In the genomic region with DNA sequence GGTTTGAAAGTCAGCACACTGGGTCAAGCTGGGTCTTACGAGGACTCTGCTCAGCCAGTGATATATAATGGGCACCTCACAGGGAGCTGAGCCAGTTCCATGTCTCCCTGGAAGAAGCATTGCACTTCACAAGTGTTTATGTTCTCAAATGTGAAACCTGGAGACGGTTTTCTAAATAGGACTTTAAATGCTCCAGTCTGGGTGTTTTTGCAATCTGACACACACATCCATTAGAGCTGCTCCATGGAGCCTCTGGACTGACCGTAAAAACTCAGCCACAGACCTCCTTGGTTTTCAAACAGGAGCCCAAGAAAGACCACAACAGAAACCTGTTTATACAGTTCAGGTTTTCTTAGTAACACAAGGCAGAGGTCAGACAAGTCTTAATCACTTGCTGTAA, we compare ENCODE assay signal across 25 cellular contexts.
A peak's percentile ranks its signal among the peaks of the same experiment; 100 is the strongest.
DNase-seq lines count a peak whose midpoint lies in the region; ATAC-seq and TF ChIP-seq lines count a peak whose summit lies in the region.
"Had no signal": no experiment of that assay in that cellular context is flagged by ENCODE, and none has a peak within 500 bp of the region (broad histone marks: within the 10 kb centered on the region; RNA-seq: fewer than 3 reads in every experiment).

No MANE protein-coding gene starts in this region.

- H3K4me2 ChIP-seq in Karpas-422 (ENCODE audit: low read depth, low read length, poor library complexity, severe bottlenecking) (peak overlapping the region; percentile 33), mesenchymal stem cell (ENCODE audit: low read length, poor library complexity, severe bottlenecking) (no peak overlapping the region), smooth muscle cell (peak overlapping the region; percentile 17)

- no peak overlapping the region for H2AK5ac ChIP-seq in mesenchymal stem cell (ENCODE audit: low read length, severe bottlenecking)

- H2BK120ac ChIP-seq in mesenchymal stem cell (ENCODE audit: low read depth, low read length), result no peak overlapping the region

- DNase-seq in Karpas-422, result no peak
- DNase-seq in astrocyte of the hippocampus (ENCODE audit: low read depth, low spot score), result peak; percentile 44
- peak; percentile 50 for DNase-seq in mesenchymal stem cell
- DNase-seq in smooth muscle cell (lab: John Stamatoyannopoulos, UW; ENCODE audit: unreplicated experiment), result no peak
- DNase-seq in superior temporal gyrus (ENCODE audit: extremely low spot score), result no peak
- DNase-seq in Peyer's patch, result no peak
- DNase-seq: C1 segment of cervical spinal cord; Caco-2; CD4-positive, alpha-beta memory T cell; H9; MG63; NCI-H1105 treated with DMSO at 0.1 percent for 48 hours; NCI-H146; NCI-H1930; NCI-H2107; NCI-H524; NCI-H774; PC-3; Right ventricle myocardium superior; RPMI8226 had no signal

- H3K4me3 ChIP-seq in Karpas-422 (ENCODE audit: low read length) (no peak overlapping the region), mesenchymal stem cell (ENCODE audit: insufficient read depth in 1 of 2, low read depth in 1 of 2, low read length in 2 of 2) (no peak overlapping the region), smooth muscle cell (no peak overlapping the region), Peyer's patch (no peak overlapping the region)
- H3K4me3 ChIP-seq: K562, MG63, SJSA1 had no signal

- H3K4ac ChIP-seq in mesenchymal stem cell (ENCODE audit: low read depth in 1 of 2, low read length in 2 of 2), result no peak overlapping the region

- ATAC-seq in GM21447 (IDR thresholded peaks at IDR 0.05; ENCODE audit: unreplicated experiment), result no peak
- no peak for ATAC-seq in HG02763 (IDR thresholded peaks at IDR 0.05; ENCODE audit: unreplicated experiment)
- ATAC-seq: HepG2, K562, PC-3 had no signal

- H2BK5ac ChIP-seq in mesenchymal stem cell (ENCODE audit: low read depth, low read length, poor library complexity, severe bottlenecking), result no peak overlapping the region

- WGBS in mesenchymal stem cell, result 44% methylated on average over 3 of the region's 3 CpGs
- 65% methylated on average over 3 of the region's 3 CpGs for WGBS in smooth muscle cell (ENCODE audit: low lambda C conversion rate)

- H2BK12ac ChIP-seq in mesenchymal stem cell (ENCODE audit: low read length in 2 of 2), result no peak overlapping the region

- H3K9me3 ChIP-seq in Karpas-422 (ENCODE audit: low read length) (no peaks in the 10 kb centered on the region), mesenchymal stem cell (ENCODE audit: control insufficient read depth, low read length) (peaks cover 4% of the 10 kb centered on the region), smooth muscle cell (replicated peaks; ENCODE audit: low read depth) (no peaks in the 10 kb centered on the region), Peyer's patch (no peaks in the 10 kb centered on the region)
- H3K9me3 ChIP-seq: Caco-2, MG63, SJSA1 had no signal

- H3F3A ChIP-seq in smooth muscle cell (ENCODE audit: low read depth), result no peaks in the 10 kb centered on the region

- H3K9ac ChIP-seq in Karpas-422 (ENCODE audit: low read length), result no peak overlapping the region
- no peak overlapping the region for H3K9ac ChIP-seq in mesenchymal stem cell (ENCODE audit: low read length)
- H3K9ac ChIP-seq in smooth muscle cell (ENCODE audit: low read depth), result no peak overlapping the region

- no peaks in the 10 kb centered on the region for H3K79me1 ChIP-seq in mesenchymal stem cell (replicated peaks; ENCODE audit: low read length, poor library complexity, severe bottlenecking)

- H3K27ac ChIP-seq in Karpas-422 (ENCODE audit: low read length), result no peak overlapping the region
- no peak overlapping the region for H3K27ac ChIP-seq in mesenchymal stem cell (ENCODE audit: low read length, poor library complexity, severe bottlenecking)
- no peak overlapping the region for H3K27ac ChIP-seq in smooth muscle cell (ENCODE audit: low read depth)
- H3K27ac ChIP-seq in Peyer's patch, result peak overlapping the region in 1 of 4 donors; percentile 42
- H3K27ac ChIP-seq: SJSA1 had no signal

- no peak overlapping the region for H4K8ac ChIP-seq in mesenchymal stem cell (ENCODE audit: low read length)

- H3K79me2 ChIP-seq in Karpas-422 (ENCODE audit: low read length), result no peaks in the 10 kb centered on the region
- no peaks in the 10 kb centered on the region for H3K79me2 ChIP-seq in smooth muscle cell (ENCODE audit: low read depth)

- H3K27me3 ChIP-seq in Karpas-422 (ENCODE audit: low read length) (peaks cover 2% of the 10 kb centered on the region; the same call in 1 of the 2 replicates), mesenchymal stem cell (ENCODE audit: control insufficient read depth in 1 of 2, insufficient read depth in 1 of 2, low read length in 2 of 2) (no peaks in the 10 kb centered on the region), smooth muscle cell (ENCODE audit: low read depth) (no peaks in the 10 kb centered on the region), Peyer's patch (no peaks in the 10 kb centered on the region)
- H3K27me3 ChIP-seq: MG63, SJSA1 had no signal

- TF ChIP-seq POLR2A in Peyer's patch (IDR thresholded peaks at IDR 0.05), result no peak

- no peaks in the 10 kb centered on the region for H3K36me3 ChIP-seq in Karpas-422 (ENCODE audit: insufficient read depth, low read length)
- no peaks in the 10 kb centered on the region for H3K36me3 ChIP-seq in mesenchymal stem cell (ENCODE audit: control insufficient read depth in 1 of 2, insufficient read depth in 2 of 2, low read depth in 1 of 2, low read length in 2 of 2)
- H3K36me3 ChIP-seq in smooth muscle cell (ENCODE audit: low read depth), result no peaks in the 10 kb centered on the region
- no peaks in the 10 kb centered on the region for H3K36me3 ChIP-seq in Peyer's patch
- H3K36me3 ChIP-seq: MG63, SJSA1 had no signal

- H4K91ac ChIP-seq in mesenchymal stem cell (ENCODE audit: low read length), result no peak overlapping the region

- H4K20me1 ChIP-seq in Karpas-422 (ENCODE audit: insufficient read depth, low read depth, low read length) (no peaks in the 10 kb centered on the region), smooth muscle cell (ENCODE audit: low read depth) (no peaks in the 10 kb centered on the region)

- no peak overlapping the region for H3K14ac ChIP-seq in mesenchymal stem cell (ENCODE audit: low read length in 2 of 2)

- H3K9me2 ChIP-seq in Karpas-422 (replicated peaks; ENCODE audit: insufficient read depth, low read length), result no peaks in the 10 kb centered on the region

- H3K18ac ChIP-seq in mesenchymal stem cell (ENCODE audit: low read depth in 1 of 2, low read length in 2 of 2), result no peak overlapping the region

- no peak for TF ChIP-seq CTCF in smooth muscle cell (IDR thresholded peaks at IDR 0.05; ENCODE audit: borderline replicate concordance, insufficient read depth, poor library complexity, severe bottlenecking)
- no peak for TF ChIP-seq CTCF in Peyer's patch (IDR thresholded peaks at IDR 0.05)

- peaks cover 17% of the 10 kb centered on the region for H3K4me1 ChIP-seq in Karpas-422 (ENCODE audit: low read length)
- H3K4me1 ChIP-seq in mesenchymal stem cell (ENCODE audit: control insufficient read depth, insufficient read depth, low read depth, low read length), result no peaks in the 10 kb centered on the region
- no peaks in the 10 kb centered on the region for H3K4me1 ChIP-seq in smooth muscle cell (ENCODE audit: low read depth)
- no peaks in the 10 kb centered on the region for H3K4me1 ChIP-seq in Peyer's patch
- H3K4me1 ChIP-seq: Caco-2, SJSA1 had no signal

- H2AFZ ChIP-seq in Karpas-422 (ENCODE audit: low read length) (peak overlapping the region; percentile 28), mesenchymal stem cell (ENCODE audit: low read depth, low read length) (no peak overlapping the region), smooth muscle cell (ENCODE audit: low read depth) (no peak overlapping the region)

- no peak overlapping the region for H2BK15ac ChIP-seq in mesenchymal stem cell (ENCODE audit: low read depth, poor library complexity, severe bottlenecking)

- no peak overlapping the region for H3K23ac ChIP-seq in mesenchymal stem cell (ENCODE audit: low read length in 2 of 2)

Comparison
In these comparisons a context has a peak if more than half of its experiments do, and no peak if none do; other contexts are left out.
1. DNase-seq: peak in astrocyte of the hippocampus (single experiment) and mesenchymal stem cell (single experiment); none in Karpas-422 (single experiment), smooth muscle cell (single experiment), superior temporal gyrus (single experiment) and Peyer's patch (0 of 3).